7 cellular contexts compared by ENCODE assay signal in genomic region chr16:29340779-29341438, GRCh38.
DNase-seq lines count a peak whose midpoint lies in the region; TF ChIP-seq lines count a peak whose summit lies in the region.
"Not testable (repeated sequence)": the region's sequence is repeated elsewhere in the genome, so short reads cannot be mapped to it uniquely, and the experiment has no call there.

No MANE protein-coding gene starts in this region.

- DNase-seq in CD14-positive monocyte (ENCODE audit: low spot score) = not testable (repeated sequence)
- DNase-seq in ELR (ENCODE audit: low read depth) (peak; percentile 22), LHCN-M2 (ENCODE audit: low read depth) (peak; percentile 22), NCI-H82 (lab: John Stamatoyannopoulos, UW) (peak; percentile 80), WERI-Rb-1 (peak; percentile 92), fibroblast of villous mesenchyme (ENCODE audit: low read depth) (peak; percentile 62)

- H3K36me3 ChIP-seq in WERI-Rb-1; parathyroid adenoma (ENCODE audit: control insufficient read depth, insufficient read depth, low read length): not testable (repeated sequence)

- peaks cover 31% of the 10 kb centered on the region for H3K4me1 Mint-ChIP-seq in CD14-positive monocyte

- H3K9me3 Mint-ChIP-seq in CD14-positive monocyte = not testable (repeated sequence)

- not testable (repeated sequence) for H3K79me2 ChIP-seq in parathyroid adenoma

- not testable (repeated sequence) for TF ChIP-seq CTCF in CD14-positive monocyte (IDR thresholded peaks at IDR 0.05); WERI-Rb-1 (IDR thresholded peaks at IDR 0.05; ENCODE audit: low read depth, low read length); fibroblast of villous mesenchyme (IDR thresholded peaks at IDR 0.05; ENCODE audit: insufficient read depth, low read depth, low read length); parathyroid adenoma (IDR thresholded peaks at IDR 0.05)

- not testable (repeated sequence) for H3K27me3 Mint-ChIP-seq in CD14-positive monocyte (ENCODE audit: low read depth in 3 of 3)

- H3K27ac ChIP-seq in WERI-Rb-1 (peak overlapping the region; percentile 81), parathyroid adenoma (peak overlapping the region; percentile 90)

- not testable (repeated sequence) for H3K9me3 ChIP-seq in WERI-Rb-1 (ENCODE audit: severe bottlenecking); parathyroid adenoma (ENCODE audit: control insufficient read depth, low read length)

- H3K4me3 Mint-ChIP-seq in CD14-positive monocyte = not testable (repeated sequence)

- H3K27me3 ChIP-seq in WERI-Rb-1 (ENCODE audit: insufficient read depth, low read depth, severe bottlenecking); parathyroid adenoma (ENCODE audit: control insufficient read depth, insufficient read depth, low read length): not testable (repeated sequence)

- H3K4me3 ChIP-seq in WERI-Rb-1 (ENCODE audit: low read depth, low read length); fibroblast of villous mesenchyme (ENCODE audit: low read depth, low read length); parathyroid adenoma (ENCODE audit: low read depth, low read length): not testable (repeated sequence)

- intact Hi-C loops in CD14-positive monocyte (cut with micrococcal nuclease) = not testable (repeated sequence)

- H3K9ac ChIP-seq in parathyroid adenoma = not testable (repeated sequence)

- H3K36me3 Mint-ChIP-seq in CD14-positive monocyte = peaks cover 20 to 25% of the 10 kb centered on the region in 2 donors

- H2AFZ ChIP-seq in parathyroid adenoma = peak overlapping the region; percentile 38

- peak overlapping the region in 4 of 7 donors; percentile 10 to 46 (median 38) for H3K27ac Mint-ChIP-seq in CD14-positive monocyte

- peaks cover 16% of the 10 kb centered on the region for H3K4me1 ChIP-seq in parathyroid adenoma

- peak overlapping the region; percentile 26 for H3K4me2 ChIP-seq in parathyroid adenoma (ENCODE audit: low read length)
